In genomic region chr1:40161125-40161887, GRCh38 we compare ENCODE assay signal across 8 cellular contexts. TPM values are rescaled to one million over a fixed set of nuclear protein-coding genes. Genes with fewer than 3 reads are reported as not detected.
A peak's percentile ranks its signal among the peaks of the same experiment; 100 is the strongest.
DNase-seq lines count a peak whose midpoint lies in the region; ATAC-seq and TF ChIP-seq lines count a peak whose summit lies in the region.

Gene RLF (plus strand): TSS chr1:40161387. CDS start chr1:40161400, 13 bp downstream.

- ATAC-seq in GM21717 (IDR thresholded peaks at IDR 0.05; ENCODE audit: unreplicated experiment), result peak; percentile 89

- H3K36me3 ChIP-seq in esophagus (ENCODE audit: control insufficient read depth in 2 of 2, insufficient read depth in 2 of 2, low read length in 1 of 2) (no peaks in the 10 kb centered on the region), mucosa of stomach (ENCODE audit: control insufficient read depth, insufficient read depth, low read length) (no peaks in the 10 kb centered on the region)

- H3K9ac ChIP-seq in mucosa of stomach (ENCODE audit: low read length), result peak within 1 kb of the TSS; percentile 99

- 0% methylated on average over 60 to 62 of the region's 62 CpGs for WGBS in esophagus, 2 donors

- peak within 1 kb of the TSS; percentile 87 to 97 for H3K27ac ChIP-seq in esophagus (ENCODE audit: low read depth in 2 of 2, low read length in 1 of 2)

- no peaks in the 10 kb centered on the region for H3K4me1 ChIP-seq in esophagus (ENCODE audit: control insufficient read depth in 2 of 2, insufficient read depth in 2 of 2, low read length in 1 of 2)
- peaks cover 14% of the 10 kb centered on the region for H3K4me1 ChIP-seq in mucosa of stomach (ENCODE audit: control insufficient read depth, insufficient read depth, low read length)

- DNase-seq in DMS153 (lab: John Stamatoyannopoulos, UW) (peak; percentile 98), KG1 (lab: John Stamatoyannopoulos, UW) (peak; percentile 91)
- peak; percentile 95 for DNase-seq in activated T-cell treated with anti-CD3 and anti-CD28 coated beads, Interleukin-2, amount 50 U/mL, for 1 hour
- peak; percentile 98 for DNase-seq in stimulated activated CD8-positive, alpha-beta memory T cell treated with anti-CD3 and anti-CD28 coated beads, Interleukin-4, amount 100 ng/mL, for 48 hours

- no peaks in the 10 kb centered on the region for H3K27me3 ChIP-seq in esophagus (ENCODE audit: control insufficient read depth in 1 of 2, insufficient read depth in 2 of 2, low read length in 2 of 2)
- no peaks in the 10 kb centered on the region for H3K27me3 ChIP-seq in mucosa of stomach (ENCODE audit: control insufficient read depth, insufficient read depth, low read length)

- H3K9me3 ChIP-seq in esophagus (ENCODE audit: control insufficient read depth in 2 of 2, insufficient read depth in 1 of 2, low read depth in 1 of 2, low read length in 1 of 2) (no peaks in the 10 kb centered on the region), mucosa of stomach (ENCODE audit: control insufficient read depth, low read length) (no peaks in the 10 kb centered on the region)

- peak within 1 kb of the TSS; percentile 87 to 91 for H3K4me3 ChIP-seq in esophagus (ENCODE audit: low read depth in 1 of 2, low read length in 2 of 2)
- peak within 1 kb of the TSS; percentile 68 for H3K4me3 ChIP-seq in mucosa of stomach (ENCODE audit: low read length)

TF ChIP-seq in PFSK-1, 5 proteins besides CTCF, POLR2A, EP300 and RAD21:
- TF ChIP-seq SIN3A (IDR thresholded peaks at IDR 0.05; ENCODE audit: borderline replicate concordance, insufficient read depth, low read length), result peak; percentile 60; the same call in 1 of the 2 replicates
- TF ChIP-seq TAF1 (IDR thresholded peaks at IDR 0.05; ENCODE audit: borderline replicate concordance, insufficient read depth, low read length), result peak; percentile 88
- TF ChIP-seq POLR2AphosphoS5 (IDR thresholded peaks at IDR 0.05; ENCODE audit: low read depth, low read length), result peak; percentile 86
- TF ChIP-seq REST (IDR thresholded peaks at IDR 0.05; ENCODE audit: insufficient read depth in 1 of 2, low read depth in 2 of 2, low read length in 2 of 2), result no peak; a peak in 1 of 4 replicates
- peak; percentile 96 for TF ChIP-seq FOXP2 (optimal IDR thresholded peaks at IDR 0.05; ENCODE audit: borderline replicate concordance, extremely low read depth, extremely low read length, insufficient read depth)

RNA-seq across cellular contexts. Expression of gene RLF, which starts in this region (rescaled TPM):
- 4.1 TPM for polyA plus RNA-seq in PFSK-1 (2012; ENCODE audit: insufficient read length, low read depth)
- 1 to 10 TPM; 4.7 to 5.6 TPM for polyA plus RNA-seq in esophagus

Comparison
In these comparisons a context has a peak if more than half of its experiments do, and no peak if none do; other contexts are left out.
1. Peak in every context shown above with its lines: DNase-seq, ATAC-seq, H3K4me3 ChIP-seq and H3K27ac ChIP-seq.